In the genomic region with DNA sequence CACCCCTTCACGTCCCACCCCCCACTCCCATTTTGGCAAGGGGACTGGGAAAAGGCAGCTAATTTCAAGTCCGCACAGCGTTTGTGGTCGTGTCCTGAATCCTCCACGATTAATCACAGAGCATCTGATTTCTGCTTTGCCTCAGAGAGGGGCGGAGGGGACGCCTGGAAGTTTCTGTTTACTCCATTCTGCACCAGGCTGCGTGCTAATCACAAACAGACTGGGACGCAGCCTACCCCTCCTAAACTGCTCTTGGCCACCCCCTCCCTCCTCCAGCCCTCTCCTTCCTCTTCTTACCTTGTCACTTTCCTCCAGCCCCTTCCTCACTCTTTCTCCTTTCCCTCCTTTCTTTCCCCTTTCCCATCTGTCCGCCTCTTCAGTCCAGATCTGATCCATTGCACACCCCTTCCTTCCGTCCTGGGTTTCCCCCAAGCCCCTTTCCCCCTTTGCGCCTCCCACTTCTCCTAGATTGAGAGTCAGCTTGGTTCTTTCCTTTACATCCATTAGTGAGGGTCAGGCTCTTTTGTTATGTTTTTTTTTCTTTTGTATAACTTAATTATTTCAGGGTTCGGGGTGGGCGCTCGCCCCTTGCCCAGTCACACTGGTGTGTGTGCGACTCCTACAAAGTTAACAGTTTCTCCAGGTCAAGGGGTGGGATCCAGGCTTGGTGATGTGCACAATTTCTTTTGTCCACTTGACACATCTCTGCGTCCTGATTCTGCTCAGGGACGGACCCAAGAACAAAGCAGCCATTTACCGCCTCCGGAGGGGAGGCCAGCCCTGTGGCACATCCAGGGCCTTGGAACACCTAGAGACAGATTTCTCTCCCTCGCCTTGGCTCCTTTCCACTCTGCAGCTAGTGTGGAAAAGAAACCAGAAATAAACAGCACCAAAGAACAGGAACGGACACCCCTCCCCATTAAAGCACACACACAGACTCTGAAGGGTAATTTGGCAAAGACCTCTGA, we compare ENCODE assay signal across 8 cellular contexts. TPM values are rescaled to one million over a fixed set of nuclear protein-coding genes. Genes with fewer than 3 reads are reported as not detected.
A peak's percentile ranks its signal among the peaks of the same experiment; 100 is the strongest.
DNase-seq lines count a peak whose midpoint lies in the region; ATAC-seq and TF ChIP-seq lines count a peak whose summit lies in the region.

No MANE protein-coding gene starts in this region.

- no peak for TF ChIP-seq CTCF in thyroid gland (IDR thresholded peaks at IDR 0.05)

- peaks cover 8% of the 10 kb centered on the region for H3K27me3 ChIP-seq in rectal smooth muscle tissue (ENCODE audit: control insufficient read depth, insufficient read depth, low read length)
- H3K27me3 ChIP-seq in thyroid gland, result no peaks in the 10 kb centered on the region

- 59 to 61% methylated on average over 19 to 20 of the region's 22 CpGs for WGBS in thyroid gland, 2 donors

- no peak for TF ChIP-seq POLR2A in thyroid gland (IDR thresholded peaks at IDR 0.05)

- ATAC-seq in activated CD4-positive, CD25-positive, alpha-beta regulatory T cell treated with anti-CD3 and anti-CD28 coated beads, Interleukin-2, amount 50 U/mL, for 24 hours, result no peak

- H3K36me3 ChIP-seq in rectal smooth muscle tissue (ENCODE audit: control insufficient read depth, insufficient read depth, low read length) (no peaks in the 10 kb centered on the region), thyroid gland (no peaks in the 10 kb centered on the region)

- H3K4me3 ChIP-seq in rectal smooth muscle tissue (ENCODE audit: low read length) (peak overlapping the region; percentile 64), thyroid gland (replicated peaks in 1 of 3) (peak overlapping the region in 1 of 3 donors; percentile 9)

- DNase-seq in EL (peak; percentile 35), hepatic stellate cell (ENCODE audit: low spot score) (peak; percentile 65), NCI-H226 (no peak), thyroid gland (no peak)
- DNase-seq in stimulated activated CD4-positive, alpha-beta T cell treated with anti-CD3 and anti-CD28 coated beads, Interleukin-1b, Interleukin-23, amount 100 ng/mL, for 48 hours, result no peak

- intact Hi-C loops in thyroid gland (cut with DNase I), result no loop called here

- H3K4me1 ChIP-seq in rectal smooth muscle tissue (ENCODE audit: control insufficient read depth, insufficient read depth, low read length), result no peaks in the 10 kb centered on the region
- H3K4me1 ChIP-seq in thyroid gland, result peaks cover 4 to 6% of the 10 kb centered on the region in 2 donors

- no peak overlapping the region for H3K9ac ChIP-seq in rectal smooth muscle tissue (ENCODE audit: low read length)

- H3K27ac ChIP-seq in angular gyrus (ENCODE audit: low read depth, low read length) (peak overlapping the region; percentile 10), rectal smooth muscle tissue (ENCODE audit: low read depth, low read length) (peak overlapping the region; percentile 34), thyroid gland (peak overlapping the region in 1 of 3 donors; percentile 32)

- H3K9me3 ChIP-seq in thyroid gland, result no peaks in the 10 kb centered on the region

RNA-seq across cellular contexts. Expression of gene RIPOR3, which starts 0.5 kb away (rescaled TPM):
- total RNA-seq in thyroid gland, result 10 to 100 TPM in 1 of 4 donors, 1 to 10 TPM in 3; 6.2 to 23.9 (median 9.5) TPM

RNA-seq across cellular contexts. Expression of gene PARD6B, which starts 39.5 kb away (rescaled TPM):
- total RNA-seq in thyroid gland, result 10 to 100 TPM; 14.3 to 18.1 (median 17.7) TPM

Comparison
In these comparisons a context has a peak if more than half of its experiments do, and no peak if none do; other contexts are left out.
1. DNase-seq: peak in EL (single experiment) and hepatic stellate cell (single experiment); none in NCI-H226 (single experiment), stimulated activated CD4-positive, alpha-beta T cell treated with anti-CD3 and anti-CD28 coated beads, Interleukin-1b, Interleukin-23, amount 100 ng/mL, for 48 hours (single experiment) and thyroid gland (0 of 2).